ENCODE assay signal across 9 cellular contexts in genomic region chr1:244861683-244862082, GRCh38. TPM values are rescaled to one million over a fixed set of nuclear protein-coding genes. Genes with fewer than 3 reads are reported as not detected.
A peak's percentile ranks its signal among the peaks of the same experiment; 100 is the strongest.
DNase-seq lines count a peak whose midpoint lies in the region; ATAC-seq and TF ChIP-seq lines count a peak whose summit lies in the region.
"Had no signal": no experiment of that assay in that cellular context is flagged by ENCODE, and none has a peak within 500 bp of the region (broad histone marks: within the 10 kb centered on the region; RNA-seq: fewer than 3 reads in every experiment).

No MANE protein-coding gene starts in this region.

- H3K9me3 ChIP-seq in muscle layer of duodenum (ENCODE audit: control insufficient read depth in 1 of 2, low read length in 2 of 2), result no peaks in the 10 kb centered on the region
- H3K9me3 ChIP-seq: testis had no signal

- TF ChIP-seq CTCF in AG09309 (IDR thresholded peaks at IDR 0.05; ENCODE audit: control insufficient read depth, insufficient read depth, low read depth, low read length, missing control alignments) (no peak), KMS-11 (conservative IDR thresholded peaks at IDR 0.05; ENCODE audit: low read depth, low read length) (no peak), cardiac fibroblast (IDR thresholded peaks at IDR 0.05; ENCODE audit: low read depth, low read length) (no peak)

- peak overlapping the region; percentile 98 for H3K9ac ChIP-seq in KMS-11

- H2AFZ ChIP-seq in KMS-11 (ENCODE audit: low read depth), result no peak overlapping the region

- H4K20me1 ChIP-seq in KMS-11 (ENCODE audit: insufficient read depth), result peaks cover 56% of the 10 kb centered on the region

- peaks cover 71% of the 10 kb centered on the region for H3K79me2 ChIP-seq in KMS-11 (ENCODE audit: insufficient read depth, low read depth)

- H3K4me2 ChIP-seq in KMS-11, result peak overlapping the region; percentile 77

- no peak for DNase-seq in AG09309 (ENCODE audit: low read depth)
- DNase-seq in cardiac fibroblast (ENCODE audit: low read depth in 2 of 2), result peak in 1 of 2 donors; percentile 28
- no peak for DNase-seq in ureter (ENCODE audit: low spot score)
- DNase-seq in stimulated activated naive CD4-positive, alpha-beta T cell treated with Interleukin-2 at 50 U/mL for 16 hours (lab: John Stamatoyannopoulos, UW), result no peak
- DNase-seq in ACHN, result no peak
- DNase-seq: testis had no signal

- H3K27me3 ChIP-seq in KMS-11 (ENCODE audit: insufficient read depth, low read depth), result no peaks in the 10 kb centered on the region
- H3K27me3 ChIP-seq in muscle layer of duodenum (ENCODE audit: low read depth, low read length), result no peaks in the 10 kb centered on the region
- H3K27me3 ChIP-seq: testis had no signal

- ATAC-seq in GM18909 (IDR thresholded peaks at IDR 0.05; ENCODE audit: poor library complexity, unreplicated experiment), result no peak

- in situ Hi-C loops in ACHN (cut with HindIII; ENCODE audit: low pct_ligation_motif_present, low pct_unique_long_range_greater_than_20kb, low sequenced_read_pairs), result no loop called here

- H3K36me3 ChIP-seq in KMS-11 (ENCODE audit: insufficient read depth), result peaks cover 49% of the 10 kb centered on the region; the same call in 1 of the 2 replicates
- H3K36me3 ChIP-seq in muscle layer of duodenum (ENCODE audit: control insufficient read depth in 1 of 2, insufficient read depth in 2 of 2, low read length in 2 of 2), result peaks cover 45 to 60% of the 10 kb centered on the region in 2 donors

- peak overlapping the region; percentile 97; the same call in 1 of the 2 replicates for H3K27ac ChIP-seq in KMS-11
- H3K27ac ChIP-seq in muscle layer of duodenum (ENCODE audit: low read length), result peak overlapping the region; percentile 97

- peaks cover 47% of the 10 kb centered on the region for H3K4me1 ChIP-seq in KMS-11 (ENCODE audit: low read depth, poor library complexity, severe bottlenecking)
- peaks cover 27 to 54% of the 10 kb centered on the region in 2 donors for H3K4me1 ChIP-seq in muscle layer of duodenum (ENCODE audit: control insufficient read depth in 1 of 2, insufficient read depth in 2 of 2, low read length in 2 of 2)

- H3K4me3 ChIP-seq in AG09309 (ENCODE audit: control insufficient read depth, low read depth, low read length) (peak overlapping the region; percentile 93), KMS-11 (IDR thresholded peaks at IDR 0.05; ENCODE audit: insufficient read depth, low read depth, low read length) (peak overlapping the region; percentile 89), cardiac fibroblast (replicated peaks in 1 of 2; ENCODE audit: low read depth in 2 of 2, low read length in 2 of 2) (peak overlapping the region; percentile 56 to 97), muscle layer of duodenum (ENCODE audit: low read depth in 1 of 2, low read length in 2 of 2) (peak overlapping the region; percentile 91 to 92)

RNA-seq across cellular contexts. Expression of gene HNRNPU, which starts 2.7 kb away (rescaled TPM):
- total RNA-seq in ureter, result 356 TPM

RNA-seq across cellular contexts. Expression of gene COX20, which starts 26.2 kb away (rescaled TPM):
- total RNA-seq in ureter, result 43.7 TPM
